In the genomic region with DNA sequence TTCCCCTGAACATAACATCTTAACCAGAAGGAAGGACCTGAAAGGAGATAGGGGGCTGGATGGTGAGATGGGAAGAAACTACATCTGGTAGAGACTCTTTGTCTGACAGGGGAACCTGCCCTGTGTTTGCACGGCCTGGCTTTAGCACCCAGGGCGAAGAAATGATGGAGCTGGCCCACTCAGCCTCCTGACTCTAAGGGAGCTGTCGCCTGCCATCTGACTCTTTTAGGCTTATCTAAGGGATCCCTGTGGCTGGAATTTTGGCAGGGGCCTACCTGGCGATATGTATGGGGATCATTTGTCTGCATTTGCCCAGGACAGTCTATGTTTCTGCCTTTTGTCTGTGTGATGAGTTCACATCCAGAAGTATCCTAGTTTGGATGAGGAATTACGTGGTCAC, we compare ENCODE assay signal across 25 cellular contexts. TPM values are rescaled to one million over a fixed set of nuclear protein-coding genes. Genes with fewer than 3 reads are reported as not detected.
DNase-seq lines count a peak whose midpoint lies in the region; ATAC-seq and TF ChIP-seq lines count a peak whose summit lies in the region.
"Had no signal": no experiment of that assay in that cellular context is flagged by ENCODE, and none has a peak within 500 bp of the region (broad histone marks: within the 10 kb centered on the region; RNA-seq: fewer than 3 reads in every experiment).

No MANE protein-coding gene starts in this region.

- H3K36me3 Mint-ChIP-seq in brain, result peaks cover 13% of the 10 kb centered on the region
- no peaks in the 10 kb centered on the region for H3K36me3 Mint-ChIP-seq in activated T-helper 2 cell treated with anti-CD3 and anti-CD28 coated beads, Interferon-gamma antibody, Interleukin-2, Interleukin-4, amounts not matched to agents 10 μg/mL and 5 μg/mL and 100 μg/mL, durations not matched to agents 14 hours and 24 hours and 36 hours (ENCODE audit: low read depth)

- no peak for ATAC-seq in heart right ventricle
- no peak for ATAC-seq in psoas muscle
- no peak for ATAC-seq in HG02623 (IDR thresholded peaks at IDR 0.05; ENCODE audit: unreplicated experiment)
- ATAC-seq in GM18867 (IDR thresholded peaks at IDR 0.05; ENCODE audit: unreplicated experiment), result no peak
- ATAC-seq: A549; effector memory CD8-positive, alpha-beta T cell; esophagus mucosa had no signal

- no peaks in the 10 kb centered on the region for H3K9me3 ChIP-seq in right atrium auricular region
- no peaks in the 10 kb centered on the region for H3K9me3 ChIP-seq in heart right ventricle
- H3K9me3 ChIP-seq in psoas muscle, result no peaks in the 10 kb centered on the region
- H3K9me3 ChIP-seq: A549, Peyer's patch, prostate gland, tibial nerve had no signal

- intact Hi-C loops in heart right ventricle (cut with DNase I) (loop anchor here in 2 of 10 donors (5.0 to 10.0 kb wide), 2 partner anchors 289 to 292 kb away; no protein-coding TSS in a partner anchor), psoas muscle (cut with DNase I) (no loop called here)
- intact Hi-C loops in activated T-helper 2 cell treated with anti-CD3 and anti-CD28 coated beads, Interferon-gamma antibody, Interleukin-2, Interleukin-4, amounts not matched to agents 10 μg/mL and 5 μg/mL and 100 μg/mL, durations not matched to agents 14 hours and 24 hours and 36 hours (cut with micrococcal nuclease), result no loop called here

- H3K4me3 ChIP-seq in right atrium auricular region (no peak overlapping the region), heart right ventricle (no peak overlapping the region), psoas muscle (no peak overlapping the region)
- H3K4me3 ChIP-seq: A549, Peyer's patch, prostate gland, smooth muscle cell, tibial nerve had no signal

- H3K9me3 Mint-ChIP-seq in brain, result peaks cover 0 to 2% (median 0%) of the 10 kb centered on the region in 5 experiments
- no peaks in the 10 kb centered on the region for H3K9me3 Mint-ChIP-seq in activated T-helper 2 cell treated with anti-CD3 and anti-CD28 coated beads, Interferon-gamma antibody, Interleukin-2, Interleukin-4, amounts not matched to agents 10 μg/mL and 5 μg/mL and 100 μg/mL, durations not matched to agents 14 hours and 24 hours and 36 hours
- H3K9me3 Mint-ChIP-seq: activated CD4-positive, alpha-beta T cell treated with anti-CD3 and anti-CD28 coated beads, Interleukin-2, amount 10 ng/mL, durations not matched to agents 7 days and 5 days; effector memory CD8-positive, alpha-beta T cell had no signal

- H3K27ac ChIP-seq in right atrium auricular region (no peak overlapping the region), heart right ventricle (no peak overlapping the region), psoas muscle (peak overlapping the region; percentile 55)
- H3K27ac ChIP-seq: A549, prostate gland, tibial nerve, WERI-Rb-1 had no signal

- peak; percentile 38 for DNase-seq in right atrium auricular region (ENCODE audit: low spot score)
- no peak for DNase-seq in heart right ventricle
- DNase-seq in psoas muscle, result no peak
- no peak for DNase-seq in NCI-H1417 (lab: John Stamatoyannopoulos, UW)
- no peak for DNase-seq in activated T-helper 2 cell treated with anti-CD3 and anti-CD28 coated beads, Interferon-gamma antibody, Interleukin-2, Interleukin-4, amounts not matched to agents 10 μg/mL and 5 μg/mL and 100 μg/mL, durations not matched to agents 14 hours and 24 hours and 36 hours (ENCODE audit: low spot score)
- DNase-seq: activated CD4-positive, alpha-beta T cell treated with anti-CD3 and anti-CD28 coated beads, Interleukin-2, amount 10 ng/mL, durations not matched to agents 7 days and 5 days; activated effector memory CD4-positive, alpha-beta T cell treated with Interleukin-2 at 50 U/mL for 16 hours; DMS153; effector memory CD8-positive, alpha-beta T cell; NCI-H1092 treated with DMSO at 0.1 percent for 48 hours; NCI-H510A treated with DMSO at 0.1 percent for 48 hours; stimulated activated naive CD4-positive, alpha-beta T cell treated with Interleukin-2 at 50 U/mL for 16 hours had no signal

- H3K4me3 Mint-ChIP-seq in brain, result no peak overlapping the region
- no peak overlapping the region for H3K4me3 Mint-ChIP-seq in activated T-helper 2 cell treated with anti-CD3 and anti-CD28 coated beads, Interferon-gamma antibody, Interleukin-2, Interleukin-4, amounts not matched to agents 10 μg/mL and 5 μg/mL and 100 μg/mL, durations not matched to agents 14 hours and 24 hours and 36 hours (ENCODE audit: low read depth)
- H3K4me3 Mint-ChIP-seq: activated CD4-positive, alpha-beta T cell treated with anti-CD3 and anti-CD28 coated beads, Interleukin-2, amount 10 ng/mL, durations not matched to agents 7 days and 5 days; CD14-positive monocyte; effector memory CD8-positive, alpha-beta T cell had no signal

- H3K27me3 ChIP-seq in right atrium auricular region (no peaks in the 10 kb centered on the region), heart right ventricle (peaks cover 0 to 4% (median 0%) of the 10 kb centered on the region in 7 donors), psoas muscle (ENCODE audit: insufficient read depth in 3 of 3, low read length in 2 of 3) (no peaks in the 10 kb centered on the region)
- H3K27me3 ChIP-seq: Peyer's patch, tibial nerve had no signal

- peaks cover 71% of the 10 kb centered on the region for H3K4me1 Mint-ChIP-seq in brain
- H3K4me1 Mint-ChIP-seq in activated T-helper 2 cell treated with anti-CD3 and anti-CD28 coated beads, Interferon-gamma antibody, Interleukin-2, Interleukin-4, amounts not matched to agents 10 μg/mL and 5 μg/mL and 100 μg/mL, durations not matched to agents 14 hours and 24 hours and 36 hours (ENCODE audit: low read depth), result no peaks in the 10 kb centered on the region

- peaks cover 3% of the 10 kb centered on the region for H3K27me3 Mint-ChIP-seq in brain
- no peaks in the 10 kb centered on the region for H3K27me3 Mint-ChIP-seq in activated T-helper 2 cell treated with anti-CD3 and anti-CD28 coated beads, Interferon-gamma antibody, Interleukin-2, Interleukin-4, amounts not matched to agents 10 μg/mL and 5 μg/mL and 100 μg/mL, durations not matched to agents 14 hours and 24 hours and 36 hours (ENCODE audit: low read depth)
- H3K27me3 Mint-ChIP-seq: activated CD4-positive, alpha-beta T cell treated with anti-CD3 and anti-CD28 coated beads, Interleukin-2, amount 10 ng/mL, durations not matched to agents 7 days and 5 days; effector memory CD8-positive, alpha-beta T cell had no signal

- WGBS in heart right ventricle, 2 donors, result 79 to 86% methylated on average over 5 of the region's 5 CpGs
- 78 to 93% (median 84%) methylated on average over 5 of the region's 5 CpGs for WGBS in psoas muscle, 3 donors

- H3K27ac Mint-ChIP-seq in brain, result peak overlapping the region; percentile 49 to 85 (median 78)
- H3K27ac Mint-ChIP-seq in activated T-helper 2 cell treated with anti-CD3 and anti-CD28 coated beads, Interferon-gamma antibody, Interleukin-2, Interleukin-4, amounts not matched to agents 10 μg/mL and 5 μg/mL and 100 μg/mL, durations not matched to agents 14 hours and 24 hours and 36 hours, result no peak overlapping the region
- H3K27ac Mint-ChIP-seq: activated CD4-positive, alpha-beta T cell treated with anti-CD3 and anti-CD28 coated beads, Interleukin-2, amount 10 ng/mL, durations not matched to agents 7 days and 5 days; effector memory CD8-positive, alpha-beta T cell had no signal

- H3K4me1 ChIP-seq in right atrium auricular region (peaks cover 0 to 31% of the 10 kb centered on the region in 2 donors), heart right ventricle (peaks cover 0 to 44% (median 14%) of the 10 kb centered on the region in 9 donors), psoas muscle (peaks cover 40% of the 10 kb centered on the region)
- H3K4me1 ChIP-seq: prostate gland had no signal

- H3K36me3 ChIP-seq in right atrium auricular region (no peaks in the 10 kb centered on the region), heart right ventricle (peaks cover 0 to 12% (median 0%) of the 10 kb centered on the region in 9 donors), psoas muscle (ENCODE audit: insufficient read depth in 1 of 2, low read depth in 1 of 2) (peaks cover 0 to 5% of the 10 kb centered on the region in 2 donors)
- H3K36me3 ChIP-seq: prostate gland had no signal

- TF ChIP-seq CTCF in right atrium auricular region (IDR thresholded peaks at IDR 0.05) (no peak), heart right ventricle (IDR thresholded peaks at IDR 0.05) (no peak), brain (conservative IDR thresholded peaks at IDR 0.05) (no peak), psoas muscle (IDR thresholded peaks at IDR 0.05) (no peak)

RNA-seq across cellular contexts. Expression of a gene that starts 15.6 kb away (rescaled TPM):
- total RNA-seq in right atrium auricular region (1 to 10 TPM; 1.6 to 4.1 TPM), heart right ventricle (1 to 10 TPM in 3 of 10 donors, under 1 TPM in 7; 0.19 to 6.2 (median 0.70) TPM), psoas muscle (1 to 10 TPM in 1 of 4 donors, under 1 TPM in 3; 0.91 to 1.8 (median 0.94) TPM)
- polyA plus RNA-seq in heart right ventricle (1 to 10 TPM; 1.4 to 1.7 TPM), brain (ENCODE audit: insufficient read depth, low read depth, low replicate concordance) (not detected), psoas muscle (1 to 10 TPM in 1 of 3 donors, under 1 TPM in 2; 0.74 to 1.1 (median 0.90) TPM)
- 6.2 and 10.0 TPM in 2 replicates for total RNA-seq in activated T-helper 2 cell treated with anti-CD3 and anti-CD28 coated beads, Interferon-gamma antibody, Interleukin-2, Interleukin-4, amounts not matched to agents 10 μg/mL and 5 μg/mL and 100 μg/mL, durations not matched to agents 14 hours and 24 hours and 36 hours
- total RNA-seq: frontal cortex, smooth muscle cell had no signal
- polyA plus RNA-seq: A549, neural cell had no signal
